In genomic region chr14:77848031-77848430, GRCh38 we compare ENCODE assay signal across 1 cellular context.
TF ChIP-seq lines count a peak whose summit lies in the region.

No MANE protein-coding gene starts in this region.

TF ChIP-seq in HepG2, 621 proteins besides CTCF, POLR2A, EP300 and RAD21 (continued from another document):
- no peak for TF ChIP-seq BATF2 (CRISPR knock-in tag; IDR thresholded peaks at IDR 0.05)
- TF ChIP-seq PCBP1 (IDR thresholded peaks at IDR 0.05; ENCODE audit: borderline replicate concordance, low read depth, low read length): no peak
- TF ChIP-seq RBFOX2 (IDR thresholded peaks at IDR 0.05; ENCODE audit: low read depth, low read length): no peak
- no peak for TF ChIP-seq KAT2B (IDR thresholded peaks at IDR 0.05; ENCODE audit: borderline replicate concordance, low read depth, low read length)
- TF ChIP-seq ZNF343 (CRISPR knock-in tag; IDR thresholded peaks at IDR 0.05): no peak
- TF ChIP-seq ZFX (CRISPR knock-in tag; IDR thresholded peaks at IDR 0.05; ENCODE audit: low read depth): no peak
- no peak for TF ChIP-seq GLMP (CRISPR knock-in tag; IDR thresholded peaks at IDR 0.05; ENCODE audit: borderline replicate concordance)
- TF ChIP-seq SIX4 (CRISPR knock-in tag; IDR thresholded peaks at IDR 0.05): no peak
- no peak for TF ChIP-seq BORCS8-MEF2B (CRISPR knock-in tag; IDR thresholded peaks at IDR 0.05)
- TF ChIP-seq NFE2L1 (CRISPR knock-in tag; IDR thresholded peaks at IDR 0.05; ENCODE audit: borderline replicate concordance): no peak
